Comparison of ENCODE assay signal across 9 cellular contexts in genomic region chrX:10110316-10110932, GRCh38. TPM values are rescaled to one million over a fixed set of nuclear protein-coding genes. Genes with fewer than 3 reads are reported as not detected.
DNase-seq lines count a peak whose midpoint lies in the region; ATAC-seq and TF ChIP-seq lines count a peak whose summit lies in the region.
"Had no signal": no experiment of that assay in that cellular context is flagged by ENCODE, and none has a peak within 500 bp of the region (broad histone marks: within the 10 kb centered on the region; RNA-seq: fewer than 3 reads in every experiment).

No MANE protein-coding gene starts in this region.

- peak overlapping the region; percentile 17 to 74 (median 57); a peak in 20 of 22 replicates for H3K9ac ChIP-seq in BLaER1 treated with 17β-estradiol and CSF1 and Interleukin-3, amounts not matched to agents 10 nM and 100 nM

- H3K4me1 ChIP-seq in BLaER1 treated with 17β-estradiol and CSF1 and Interleukin-3, amounts not matched to agents 10 nM and 100 nM = peaks cover 87 to 100% (median 94%) of the 10 kb centered on the region in 10 experiments

- peaks cover 0 to 11% (median 0%) of the 10 kb centered on the region in 11 experiments; a peak in 2 of 22 replicates for H3K27me3 ChIP-seq in BLaER1 treated with 17β-estradiol and CSF1 and Interleukin-3, amounts not matched to agents 10 nM and 100 nM

- H3K4me2 ChIP-seq in BLaER1 treated with 17β-estradiol and CSF1 and Interleukin-3, amounts not matched to agents 10 nM and 100 nM = peak overlapping the region; percentile 78 to 92 (median 88)

- peak overlapping the region; percentile 100 for H3K27ac Mint-ChIP-seq in activated naive CD8-positive, alpha-beta T cell treated with anti-CD3 and anti-CD28 coated beads for 36 hours
- peak overlapping the region; percentile 80 for H3K27ac Mint-ChIP-seq in neural crest cell (ENCODE audit: unreplicated experiment)

- no peak for DNase-seq in activated naive CD8-positive, alpha-beta T cell treated with anti-CD3 and anti-CD28 coated beads for 36 hours
- no peak for DNase-seq in neural crest cell (ENCODE audit: low read depth, low spot score)
- no peak for DNase-seq in amygdala (lab: John Stamatoyannopoulos, UW)
- DNase-seq: NCI-H526 had no signal

- H3K4me3 ChIP-seq in BLaER1 treated with 17β-estradiol and CSF1 and Interleukin-3, amounts not matched to agents 10 nM and 100 nM = peak overlapping the region in 8 of 10 experiments; percentile 3 to 40 (median 18); a peak in 9 of 20 replicates

- H3K4me3 Mint-ChIP-seq in activated naive CD8-positive, alpha-beta T cell treated with anti-CD3 and anti-CD28 coated beads for 36 hours = peak overlapping the region; percentile 79
- H3K4me3 Mint-ChIP-seq in neural crest cell = no peak overlapping the region

- no peaks in the 10 kb centered on the region for H3K36me3 ChIP-seq in BLaER1 treated with 17β-estradiol and CSF1 and Interleukin-3, amounts not matched to agents 10 nM and 100 nM

- H3K36me3 Mint-ChIP-seq in activated naive CD8-positive, alpha-beta T cell treated with anti-CD3 and anti-CD28 coated beads for 36 hours = peaks cover 18% of the 10 kb centered on the region
- peaks cover 3% of the 10 kb centered on the region for H3K36me3 Mint-ChIP-seq in neural crest cell (ENCODE audit: low read depth)

- peak overlapping the region; percentile 3 to 80 (median 69); a peak in 20 of 22 replicates for H3K27ac ChIP-seq in BLaER1 treated with 17β-estradiol and CSF1 and Interleukin-3, amounts not matched to agents 10 nM and 100 nM

- peaks cover 61% of the 10 kb centered on the region for H3K4me1 Mint-ChIP-seq in activated naive CD8-positive, alpha-beta T cell treated with anti-CD3 and anti-CD28 coated beads for 36 hours
- peaks cover 25% of the 10 kb centered on the region for H3K4me1 Mint-ChIP-seq in neural crest cell

- ATAC-seq in GM19351 (IDR thresholded peaks at IDR 0.05; ENCODE audit: unreplicated experiment) (peak; percentile 2), HG02852 (IDR thresholded peaks at IDR 0.05; ENCODE audit: unreplicated experiment) (no peak), HG02678 (IDR thresholded peaks at IDR 0.05; ENCODE audit: unreplicated experiment) (no peak), GM18907 (IDR thresholded peaks at IDR 0.05; ENCODE audit: unreplicated experiment) (no peak)

- H3K27me3 Mint-ChIP-seq in activated naive CD8-positive, alpha-beta T cell treated with anti-CD3 and anti-CD28 coated beads for 36 hours = no peaks in the 10 kb centered on the region
- H3K27me3 Mint-ChIP-seq in neural crest cell (ENCODE audit: low read depth) = no peaks in the 10 kb centered on the region

- H4K20me1 ChIP-seq in BLaER1 treated with 17β-estradiol and CSF1 and Interleukin-3, amounts not matched to agents 10 nM and 100 nM = no peaks in the 10 kb centered on the region; a peak in 1 of 22 replicates

- no peak for TF ChIP-seq CTCF in neural crest cell (conservative IDR thresholded peaks at IDR 0.05)

- no peaks in the 10 kb centered on the region for H3K9me3 ChIP-seq in BLaER1 treated with 17β-estradiol and CSF1 and Interleukin-3, amounts not matched to agents 10 nM and 100 nM (replicated peaks in 1 of 11)

- peaks cover 1% of the 10 kb centered on the region for H3K9me3 Mint-ChIP-seq in activated naive CD8-positive, alpha-beta T cell treated with anti-CD3 and anti-CD28 coated beads for 36 hours
- no peaks in the 10 kb centered on the region for H3K9me3 Mint-ChIP-seq in neural crest cell

RNA-seq across cellular contexts. Expression of gene CLCN4, which starts 46.4 kb away (rescaled TPM):
- total RNA-seq in activated naive CD8-positive, alpha-beta T cell treated with anti-CD3 and anti-CD28 coated beads for 36 hours = under 1 TPM; 0.04 to 0.38 TPM
- total RNA-seq in neural crest cell = 8.8 and 9.0 TPM in 2 replicates
